In genomic region chr11:33832676-33833075, GRCh38 we compare ENCODE assay signal across 2 cellular contexts.
TF ChIP-seq lines count a peak whose summit lies in the region.

No MANE protein-coding gene starts in this region.

TF ChIP-seq in GM23338, 12 proteins besides CTCF, POLR2A, EP300 and RAD21:
- no peak for TF ChIP-seq NANOG (IDR thresholded peaks at IDR 0.05; ENCODE audit: borderline replicate concordance)
- TF ChIP-seq CREB1 (CRISPR knock-in tag; IDR thresholded peaks at IDR 0.05; ENCODE audit: low read depth) = no peak
- TF ChIP-seq STAT1 (IDR thresholded peaks at IDR 0.05; ENCODE audit: unreplicated experiment) = no peak
- TF ChIP-seq ZNF462 (CRISPR knock-in tag; IDR thresholded peaks at IDR 0.05) = no peak
- no peak for TF ChIP-seq ZNF114 (CRISPR knock-in tag; IDR thresholded peaks at IDR 0.05)
- TF ChIP-seq, protein P1, sequence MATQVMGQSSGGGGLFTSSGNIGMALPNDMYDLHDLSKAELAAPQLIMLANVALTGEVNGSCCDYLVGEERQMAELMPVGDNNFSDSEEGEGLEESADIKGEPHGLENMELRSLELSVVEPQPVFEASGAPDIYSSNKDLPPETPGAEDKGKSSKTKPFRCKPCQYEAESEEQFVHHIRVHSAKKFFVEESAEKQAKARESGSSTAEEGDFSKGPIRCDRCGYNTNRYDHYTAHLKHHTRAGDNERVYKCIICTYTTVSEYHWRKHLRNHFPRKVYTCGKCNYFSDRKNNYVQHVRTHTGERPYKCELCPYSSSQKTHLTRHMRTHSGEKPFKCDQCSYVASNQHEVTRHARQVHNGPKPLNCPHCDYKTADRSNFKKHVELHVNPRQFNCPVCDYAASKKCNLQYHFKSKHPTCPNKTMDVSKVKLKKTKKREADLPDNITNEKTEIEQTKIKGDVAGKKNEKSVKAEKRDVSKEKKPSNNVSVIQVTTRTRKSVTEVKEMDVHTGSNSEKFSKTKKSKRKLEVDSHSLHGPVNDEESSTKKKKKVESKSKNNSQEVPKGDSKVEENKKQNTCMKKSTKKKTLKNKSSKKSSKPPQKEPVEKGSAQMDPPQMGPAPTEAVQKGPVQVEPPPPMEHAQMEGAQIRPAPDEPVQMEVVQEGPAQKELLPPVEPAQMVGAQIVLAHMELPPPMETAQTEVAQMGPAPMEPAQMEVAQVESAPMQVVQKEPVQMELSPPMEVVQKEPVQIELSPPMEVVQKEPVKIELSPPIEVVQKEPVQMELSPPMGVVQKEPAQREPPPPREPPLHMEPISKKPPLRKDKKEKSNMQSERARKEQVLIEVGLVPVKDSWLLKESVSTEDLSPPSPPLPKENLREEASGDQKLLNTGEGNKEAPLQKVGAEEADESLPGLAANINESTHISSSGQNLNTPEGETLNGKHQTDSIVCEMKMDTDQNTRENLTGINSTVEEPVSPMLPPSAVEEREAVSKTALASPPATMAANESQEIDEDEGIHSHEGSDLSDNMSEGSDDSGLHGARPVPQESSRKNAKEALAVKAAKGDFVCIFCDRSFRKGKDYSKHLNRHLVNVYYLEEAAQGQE (IDR thresholded peaks at IDR 0.05; ENCODE audit: unreplicated experiment) = no peak
- TF ChIP-seq ETS1 (IDR thresholded peaks at IDR 0.05) = no peak

TF ChIP-seq in K562, 482 proteins besides CTCF, POLR2A, EP300 and RAD21:
- TF ChIP-seq GABPA (tag; conservative IDR thresholded peaks at IDR 0.05; ENCODE audit: low read depth) (no peak), MAZ (CRISPR knock-in tag; conservative IDR thresholded peaks at IDR 0.05 in 1 of 2, IDR thresholded peaks at IDR 0.05 in 1 of 2) (no peak), LCOR (CRISPR knock-in tag; IDR thresholded peaks at IDR 0.05) (no peak), TFAP4 (CRISPR knock-in tag; IDR thresholded peaks at IDR 0.05; ENCODE audit: borderline replicate concordance) (no peak), CBX8 (IDR thresholded peaks at IDR 0.05; ENCODE audit: borderline replicate concordance, extremely low read depth, low read depth, low read length, poor library complexity, severe bottlenecking) (peak; percentile 71), CBX2 (IDR thresholded peaks at IDR 0.05; ENCODE audit: insufficient read depth, low read length, poor library complexity, severe bottlenecking) (peak; percentile 67)
TF ChIP-seq in K562: peak in this region for 2.
